Comparison of ENCODE assay signal across 8 cellular contexts in the genomic region with DNA sequence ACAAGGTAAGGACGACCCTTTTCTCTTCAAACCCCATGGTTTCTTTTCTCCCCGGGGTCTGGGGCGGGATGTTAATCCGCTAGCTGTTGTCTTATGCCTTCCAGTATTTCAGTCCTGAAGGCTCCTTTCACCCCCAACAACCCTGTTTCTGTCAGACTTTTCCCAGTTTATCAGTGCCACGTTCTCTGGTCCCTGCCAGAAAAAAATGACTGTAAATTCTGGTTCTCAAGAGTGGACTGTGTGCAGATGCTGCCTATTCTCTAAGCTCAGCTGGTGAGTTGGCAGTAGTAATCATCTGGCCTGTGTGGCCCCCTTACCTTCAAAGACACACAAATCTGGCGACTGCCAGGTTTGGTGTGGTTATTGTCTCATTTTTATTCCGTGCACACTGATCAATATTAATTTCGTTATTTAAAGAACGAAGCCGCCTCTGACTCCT. TPM values are rescaled to one million over a fixed set of nuclear protein-coding genes. Genes with fewer than 3 reads are reported as not detected.
A peak's percentile ranks its signal among the peaks of the same experiment; 100 is the strongest.
DNase-seq lines count a peak whose midpoint lies in the region; ATAC-seq, FAIRE-seq and TF ChIP-seq lines count a peak whose summit lies in the region.

No MANE protein-coding gene starts in this region.

- H4K20me1 ChIP-seq in HepG2 (ENCODE audit: insufficient read depth, low read length): no peaks in the 10 kb centered on the region; the same call in 1 of the 2 replicates

- H2AFZ ChIP-seq in HepG2 (ENCODE audit: low read length): no peak overlapping the region

- H3K4me1 ChIP-seq in HepG2 (ENCODE audit: insufficient read depth, low read length): peaks cover 28% of the 10 kb centered on the region
- H3K4me1 ChIP-seq in thyroid gland: peaks cover 16 to 21% of the 10 kb centered on the region in 2 donors

- POLR2A ChIA-PET in HepG2 (lab: Yijun Ruan, JAX): interaction anchor here (1.5 to 3.2 kb wide), 4 partner anchors 8 to 139 kb away, joined by 3 to 18 read pairs (median 10); a partner anchor contains a TSS

- H3K9me3 Mint-ChIP-seq in activated naive CD8-positive, alpha-beta T cell treated with anti-CD3 and anti-CD28 coated beads for 36 hours: no peaks in the 10 kb centered on the region

- in situ Hi-C loops in HepG2 (cut with HindIII; ENCODE audit: extremely low pct_ligation_motif_present, low pct_unique_long_range_greater_than_20kb): loop anchor here (10.0 kb wide), 1 partner anchor 215 kb away; no protein-coding TSS in a partner anchor

- BruUV-seq in HepG2 (replicated peaks; lab: Mats Ljungman, UMichigan): no TSS peak

- H3K4me3 Mint-ChIP-seq in activated naive CD8-positive, alpha-beta T cell treated with anti-CD3 and anti-CD28 coated beads for 36 hours: peak overlapping the region; percentile 97

- H3K79me2 ChIP-seq in HepG2 (ENCODE audit: insufficient read depth, low read length): peaks cover 38% of the 10 kb centered on the region

- H3K9me3 ChIP-seq in HepG2 (ENCODE audit: low read length) (no peaks in the 10 kb centered on the region), thyroid gland (no peaks in the 10 kb centered on the region)

- CTCF ChIA-PET in HepG2 (lab: Yijun Ruan, JAX; ENCODE audit: low intra/inter-chr PET ratio, low total read pairs): no interaction called here

- H3K27me3 ChIP-seq in HepG2 (ENCODE audit: control insufficient read depth in 1 of 2, insufficient read depth in 2 of 2, low read length in 2 of 2): no peaks in the 10 kb centered on the region; a peak in 1 of 5 replicates
- no peaks in the 10 kb centered on the region for H3K27me3 ChIP-seq in thyroid gland

- WGBS in HepG2 (ENCODE audit: low lambda C conversion rate): 1% methylated on average over 10 of the region's 10 CpGs
- WGBS in thyroid gland, 2 donors: 8 to 12% methylated on average over 9 to 10 of the region's 10 CpGs

- peak overlapping the region; percentile 83 to 90 (median 86) for H3K4me3 ChIP-seq in HepG2 (replicated peaks in 1 of 3; ENCODE audit: insufficient read depth in 1 of 3, low read depth in 2 of 3, low read length in 3 of 3)
- H3K4me3 ChIP-seq in thyroid gland (replicated peaks in 1 of 3): peak overlapping the region; percentile 64 to 90 (median 67)

- intact Hi-C loops in HepG2 (cut with micrococcal nuclease; ENCODE audit: unreplicated experiment): no loop called here
- intact Hi-C loops in thyroid gland (cut with DNase I): loop anchor here (5.0 to 10.0 kb wide), 2 partner anchors 138 to 245 kb away; a partner anchor contains a TSS

- peaks cover 18% of the 10 kb centered on the region for H3K36me3 Mint-ChIP-seq in activated naive CD8-positive, alpha-beta T cell treated with anti-CD3 and anti-CD28 coated beads for 36 hours

- H3K36me3 ChIP-seq in HepG2 (replicated peaks in 1 of 2; ENCODE audit: control insufficient read depth in 1 of 2, insufficient read depth in 2 of 2, low read length in 2 of 2): peaks cover 2 to 3% of the 10 kb centered on the region in 2 experiments; a peak in 1 of 5 replicates
- H3K36me3 ChIP-seq in thyroid gland: no peaks in the 10 kb centered on the region

- H3K4me2 ChIP-seq in HepG2 (ENCODE audit: low read depth, low read length): peak overlapping the region; percentile 78

- TF ChIP-seq POLR2A in HepG2 (IDR thresholded peaks at IDR 0.05; ENCODE audit: insufficient read depth in 1 of 2, low read depth in 2 of 2, low read length in 2 of 2) (no peak), thyroid gland (IDR thresholded peaks at IDR 0.05) (no peak)

- DNase-seq in activated naive CD8-positive, alpha-beta T cell treated with anti-CD3 and anti-CD28 coated beads for 36 hours: no peak
- DNase-seq in HepG2 (ENCODE audit: low spot score) (no peak), thyroid gland (no peak), NCI-H2196 (lab: John Stamatoyannopoulos, UW; ENCODE audit: unreplicated experiment) (no peak)

- FAIRE-seq in HepG2 (lab: Jason Lieb, UNC): no peak

- H3K4me1 Mint-ChIP-seq in activated naive CD8-positive, alpha-beta T cell treated with anti-CD3 and anti-CD28 coated beads for 36 hours: peaks cover 38% of the 10 kb centered on the region

- TF ChIP-seq EP300 in HepG2 (IDR thresholded peaks at IDR 0.05; ENCODE audit: low read depth in 2 of 2, low read length in 2 of 2): no peak
- TF ChIP-seq EP300 in HepG2 (CRISPR knock-in tag; IDR thresholded peaks at IDR 0.05; ENCODE audit: borderline replicate concordance): no peak

- peak overlapping the region; percentile 51 for H3K27ac Mint-ChIP-seq in activated naive CD8-positive, alpha-beta T cell treated with anti-CD3 and anti-CD28 coated beads for 36 hours

- H3K9ac ChIP-seq in HepG2 (ENCODE audit: insufficient read depth, low read depth, low read length): peak overlapping the region; percentile 81

- peaks cover 4% of the 10 kb centered on the region for H3K27me3 Mint-ChIP-seq in activated naive CD8-positive, alpha-beta T cell treated with anti-CD3 and anti-CD28 coated beads for 36 hours

- TF ChIP-seq CTCF in 22Rv1 (IDR thresholded peaks at IDR 0.05): 0 out of 2 replicates have a peak, but pooled peaks have one; percentile 4
- TF ChIP-seq CTCF in HepG2 (CRISPR knock-in tag; IDR thresholded peaks at IDR 0.05): no peak
- no peak for TF ChIP-seq CTCF in thyroid gland (IDR thresholded peaks at IDR 0.05)

- H3K27ac ChIP-seq in 22Rv1 (peak overlapping the region; percentile 82), HepG2 (ENCODE audit: extremely low read length, insufficient read depth, low read length) (peak overlapping the region; percentile 89), thyroid gland (peak overlapping the region; percentile 55 to 87 (median 71))

- peak; percentile 6 for ATAC-seq in GM18873 (IDR thresholded peaks at IDR 0.05; ENCODE audit: low FRiP score, unreplicated experiment)
- ATAC-seq in HepG2: peak; percentile 32
- no peak for ATAC-seq in GM18520 (IDR thresholded peaks at IDR 0.05; ENCODE audit: unreplicated experiment)
- no peak for ATAC-seq in GM21528 (IDR thresholded peaks at IDR 0.05; ENCODE audit: low FRiP score, unreplicated experiment)

- no peak for TF ChIP-seq RAD21 in HepG2 (CRISPR knock-in tag; IDR thresholded peaks at IDR 0.05)

TF ChIP-seq in HepG2, 621 proteins besides CTCF, POLR2A, EP300 and RAD21 (continues in another document):
- TF ChIP-seq CREM (IDR thresholded peaks at IDR 0.05) (no peak), CREM (CRISPR knock-in tag; IDR thresholded peaks at IDR 0.05) (no peak), ZFP36L1 (CRISPR knock-in tag; IDR thresholded peaks at IDR 0.05) (peak; percentile 48; the same call in 1 of the 2 replicates), ZNF780A (CRISPR knock-in tag; IDR thresholded peaks at IDR 0.05) (no peak), SMAD1 (CRISPR knock-in tag; IDR thresholded peaks at IDR 0.05; ENCODE audit: borderline replicate concordance, low read depth) (0 out of 2 replicates have a peak, but pooled peaks have one; percentile 0), ZBTB8A (CRISPR knock-in tag; IDR thresholded peaks at IDR 0.05; ENCODE audit: borderline replicate concordance, low read depth) (no peak), ZNF564 (CRISPR knock-in tag; IDR thresholded peaks at IDR 0.05) (no peak), RARA (CRISPR knock-in tag; IDR thresholded peaks at IDR 0.05) (no peak), ZSCAN25 (CRISPR knock-in tag; IDR thresholded peaks at IDR 0.05) (no peak), MAFF (IDR thresholded peaks at IDR 0.05; ENCODE audit: low read depth, low read length) (no peak), PCBP2 (optimal IDR thresholded peaks at IDR 0.05; ENCODE audit: low read depth, low read length, poor library complexity, severe bottlenecking) (no peak), NR2F6 (IDR thresholded peaks at IDR 0.05) (no peak), NR2F6 (CRISPR knock-in tag; IDR thresholded peaks at IDR 0.05) (no peak)
- TF ChIP-seq, protein P1, sequence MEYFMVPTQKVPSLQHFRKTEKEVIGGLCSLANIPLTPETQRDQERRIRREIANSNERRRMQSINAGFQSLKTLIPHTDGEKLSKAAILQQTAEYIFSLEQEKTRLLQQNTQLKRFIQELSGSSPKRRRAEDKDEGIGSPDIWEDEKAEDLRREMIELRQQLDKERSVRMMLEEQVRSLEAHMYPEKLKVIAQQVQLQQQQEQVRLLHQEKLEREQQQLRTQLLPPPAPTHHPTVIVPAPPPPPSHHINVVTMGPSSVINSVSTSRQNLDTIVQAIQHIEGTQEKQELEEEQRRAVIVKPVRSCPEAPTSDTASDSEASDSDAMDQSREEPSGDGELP (IDR thresholded peaks at IDR 0.05; ENCODE audit: borderline replicate concordance, low read depth): peak; percentile 33; the same call in 1 of the 2 replicates

RNA-seq across cellular contexts. Expression of a gene that starts 0.9 kb away (rescaled TPM):
- 10 to 100 TPM; 28.7 to 29.2 TPM for total RNA-seq in activated naive CD8-positive, alpha-beta T cell treated with anti-CD3 and anti-CD28 coated beads for 36 hours
- 49.9 and 57.9 TPM in 2 replicates for total RNA-seq in HepG2 (2016; rRNA removed; fragmentation: Illumina TruSeq; extraction: Trizol)
- 19.6 and 21.4 TPM in 2 replicates for total RNA-seq in HepG2 (2016; cell fraction: cytosol; rRNA removed; fragmentation: Illumina TruSeq; extraction: Trizol; ENCODE audit: low read depth)
- 47.7 and 54.5 TPM in 2 replicates for total RNA-seq in HepG2 (2016; cell fraction: insoluble cytoplasmic fraction; rRNA removed; fragmentation: Illumina TruSeq; extraction: Trizol)
- total RNA-seq in HepG2 (2016; cell fraction: membrane; rRNA removed; fragmentation: Illumina TruSeq; extraction: Trizol): 35.4 and 38.2 TPM in 2 replicates
- total RNA-seq in HepG2 (2016; cell fraction: nucleus; rRNA removed; fragmentation: Illumina TruSeq; extraction: Trizol): 34.1 and 43.3 TPM in 2 replicates
- 19.7 and 20.4 TPM in 2 replicates for polyA plus RNA-seq in HepG2 (2011; rRNA removed)
- polyA plus RNA-seq in HepG2 (2011; cell fraction: cytosol; rRNA removed): 10.9 and 15.9 TPM in 2 replicates
- polyA plus RNA-seq in HepG2 (2011; cell fraction: nucleus; rRNA removed): 7.0 and 8.5 TPM in 2 replicates
- 28.1 and 29.9 TPM in 2 replicates for polyA plus RNA-seq in HepG2 (2012)
- 3.1 and 3.5 TPM in 2 replicates for polyA plus RNA-seq in HepG2 (2016; cell fraction: cytosol; fragmentation: Illumina TruSeq; extraction: Trizol; ENCODE audit: low read depth)
- 42.3 and 44.0 TPM in 2 replicates for polyA plus RNA-seq in HepG2 (2016; cell fraction: insoluble cytoplasmic fraction; fragmentation: Illumina TruSeq; extraction: Trizol; ENCODE audit: low read depth)
- 17.6 and 21.1 TPM in 2 replicates for polyA plus RNA-seq in HepG2 (2016; cell fraction: membrane; fragmentation: Illumina TruSeq; extraction: Trizol; ENCODE audit: low read depth)
- 40.7 and 41.6 TPM in 2 replicates for polyA plus RNA-seq in HepG2 (2016; cell fraction: nucleus; fragmentation: Illumina TruSeq; extraction: Trizol; ENCODE audit: insufficient read depth, low read depth)
- polyA minus RNA-seq in HepG2 (2011; rRNA and poly(A)+ RNA removed; ENCODE audit: low replicate concordance): 21.1 and 27.0 TPM in 2 replicates
- 26.5 and 31.2 TPM in 2 replicates for polyA minus RNA-seq in HepG2 (2011; cell fraction: cytosol; rRNA and poly(A)+ RNA removed)
- 16.5 and 25.0 TPM in 2 replicates for polyA minus RNA-seq in HepG2 (2011; cell fraction: nucleus; rRNA and poly(A)+ RNA removed)
- 100 to 1,000 TPM; 156 to 185 (median 165) TPM for total RNA-seq in thyroid gland

Comparison
In these comparisons a context has a peak if more than half of its experiments do, and no peak if none do; other contexts are left out.
1. ATAC-seq: peak in GM18873 (single experiment) and HepG2 (single experiment); none in GM18520 (single experiment) and GM21528 (single experiment).
2. Peak in every context shown above with its lines, with median percentiles within 50 percentile points of each other: H3K27ac ChIP-seq.